ENCODE assay signal across 11 cellular contexts in genomic region chr2:171320208-171320621, GRCh38.
DNase-seq lines count a peak whose midpoint lies in the region; ATAC-seq, FAIRE-seq and TF ChIP-seq lines count a peak whose summit lies in the region.
"Had no signal": no experiment of that assay in that cellular context is flagged by ENCODE, and none has a peak within 500 bp of the region (broad histone marks: within the 10 kb centered on the region; RNA-seq: fewer than 3 reads in every experiment).

No MANE protein-coding gene starts in this region.

- H3K56ac ChIP-seq in H1 (replicated peaks; ENCODE audit: insufficient read length, low read depth, low read length), result no peak overlapping the region

- H3K23me2 ChIP-seq in H1 (ENCODE audit: low read depth, low read length), result no peaks in the 10 kb centered on the region

- H3K79me1 ChIP-seq in H1 (ENCODE audit: low read depth, low read length), result no peaks in the 10 kb centered on the region

- H3K4me1 ChIP-seq in H1 (replicated peaks in 1 of 4; ENCODE audit: control insufficient read depth in 3 of 4, insufficient read depth in 4 of 4, low read length in 3 of 4), result peaks cover 20 to 52% (median 35%) of the 10 kb centered on the region in 4 experiments
- H3K4me1 ChIP-seq in A673 (ENCODE audit: insufficient read depth, low read length, poor library complexity, severe bottlenecking), result peaks cover 22% of the 10 kb centered on the region

- H3K27me3 Mint-ChIP-seq in T-helper 2 cell treated with Interferon-gamma antibody and Interleukin-4, amounts not matched to agents 5 μg/mL and 100 μg/mL, for 36 hours (ENCODE audit: low read depth), result no peaks in the 10 kb centered on the region

- no peak for DNase-seq in T-helper 2 cell treated with Interferon-gamma antibody and Interleukin-4, amounts not matched to agents 5 μg/mL and 100 μg/mL, for 36 hours (ENCODE audit: low spot score)
- DNase-seq in T-helper 2 cell (no peak), H1 (ENCODE audit: low read depth in 1 of 2, low spot score in 2 of 2) (peak in 1 of 2 experiments; percentile 35), GOT3 (lab: John Stamatoyannopoulos, UW) (no peak), HCEC 1CT (no peak), A673 (ENCODE audit: low spot score) (no peak)
- DNase-seq: NCI-H1694; stimulated activated CD4-positive, alpha-beta T cell treated with anti-CD3 and anti-CD28 coated beads, Interleukin-15, amount 100 ng/mL, for 24 hours had no signal

- WGBS in H1 (ENCODE audit: extremely low coverage in 1 of 2, insufficient coverage in 1 of 2, insufficient read length in 1 of 2, insufficient replicate concordance in 2 of 2, low coverage in 1 of 2, low lambda C conversion rate in 2 of 2, missing lambda C conversion rate in 1 of 2), 2 experiments, result 79% methylated on average over 5 of the region's 5 CpGs; no CpG with 5 or more reads in 1 of the 2 experiments

- H3K4me3 ChIP-seq in H1 (ENCODE audit: extremely low read depth in 1 of 4, insufficient read depth in 2 of 4, low read depth in 3 of 4, low read length in 4 of 4) (no peak overlapping the region), A673 (ENCODE audit: low read depth, low read length, poor library complexity, severe bottlenecking) (no peak overlapping the region)
- H3K4me3 ChIP-seq: ascending aorta had no signal

- H2BK15ac ChIP-seq in H1 (ENCODE audit: low read length), result no peak overlapping the region

- H3K14ac ChIP-seq in H1 (ENCODE audit: insufficient read length), result no peak overlapping the region

- TF ChIP-seq CTCF in H1 (IDR thresholded peaks at IDR 0.05; ENCODE audit: control extremely low read depth in 1 of 3, insufficient read depth in 1 of 3, low read depth in 1 of 3, low read length in 3 of 3), result no peak
- no peak for TF ChIP-seq CTCF in A673 (conservative IDR thresholded peaks at IDR 0.05; ENCODE audit: low read depth, low read length)

- H3K27ac Mint-ChIP-seq in T-helper 2 cell treated with Interferon-gamma antibody and Interleukin-4, amounts not matched to agents 5 μg/mL and 100 μg/mL, for 36 hours, result peak overlapping the region; percentile 17

- no peak for TF ChIP-seq RAD21 in H1 (IDR thresholded peaks at IDR 0.05 in 1 of 2, conservative IDR thresholded peaks at IDR 0.05 in 1 of 2; ENCODE audit: low read depth in 2 of 2, low read length in 2 of 2)

- H3K27ac ChIP-seq in H1 (ENCODE audit: low read depth, low read length) (no peak overlapping the region), A673 (ENCODE audit: low read depth, low read length, poor library complexity, severe bottlenecking) (no peak overlapping the region)

- H4K20me1 ChIP-seq in H1 (replicated peaks in 1 of 2; ENCODE audit: control insufficient read depth in 1 of 2, insufficient read depth in 2 of 2, low read length in 2 of 2), result no peaks in the 10 kb centered on the region

- H3K4me2 ChIP-seq in H1 (ENCODE audit: insufficient read depth in 1 of 2, low read depth in 2 of 2, low read length in 2 of 2), result no peak overlapping the region; a peak in 1 of 4 replicates

- no peak for FAIRE-seq in H1 (lab: Jason Lieb, UNC)

- CTCF ChIA-PET in H1 (lab: Charles Lee; ENCODE audit: partially characterized antibody), result interaction anchor here (0.6 to 2.0 kb wide), 3 partner anchors 10 to 185 kb away, joined by 4 to 7 read pairs (median 4); no protein-coding TSS in a partner anchor
- CTCF ChIA-PET in A673 (lab: Charles Lee), result no interaction called here

- H2AFZ ChIP-seq in H1 (ENCODE audit: low read length), result no peak overlapping the region

- intact Hi-C loops in A673 (cut with micrococcal nuclease; ENCODE audit: unreplicated experiment), result no loop called here

- peak overlapping the region; percentile 45 for H2BK12ac ChIP-seq in H1 (ENCODE audit: low read depth, low read length)

- H2BK20ac ChIP-seq in H1 (ENCODE audit: low read length), result peak overlapping the region; percentile 56

- H3K27me3 ChIP-seq in H1 (replicated peaks in 1 of 4; ENCODE audit: control insufficient read depth in 3 of 4, extremely low read depth in 1 of 4, insufficient read depth in 3 of 4, low read length in 3 of 4) (no peaks in the 10 kb centered on the region), A673 (replicated peaks; ENCODE audit: insufficient read depth, low read depth, low read length, poor library complexity) (no peaks in the 10 kb centered on the region)
- H3K27me3 ChIP-seq: ascending aorta had no signal

- ATAC-seq in GM21447 (IDR thresholded peaks at IDR 0.05; ENCODE audit: unreplicated experiment) (peak; percentile 32), HG03432 (IDR thresholded peaks at IDR 0.05; ENCODE audit: unreplicated experiment) (peak; percentile 33)

- H3K9ac ChIP-seq in H1 (replicated peaks in 1 of 4; ENCODE audit: extremely low read depth in 1 of 4, low read depth in 3 of 4, low read length in 3 of 4), result no peak overlapping the region

- H3K4me1 Mint-ChIP-seq in T-helper 2 cell treated with Interferon-gamma antibody and Interleukin-4, amounts not matched to agents 5 μg/mL and 100 μg/mL, for 36 hours (ENCODE audit: low read depth), result peaks cover 44% of the 10 kb centered on the region

- peak overlapping the region; percentile 72; the same call in 1 of the 2 replicates for H2BK5ac ChIP-seq in H1 (ENCODE audit: low read depth, low read length)

- H2AK5ac ChIP-seq in H1 (ENCODE audit: low read depth, low read length), result peak overlapping the region; percentile 32; the same call in 1 of the 2 replicates

- TF ChIP-seq EP300 in H1 (IDR thresholded peaks at IDR 0.05; ENCODE audit: borderline replicate concordance in 1 of 2, low read depth in 2 of 2, low read length in 2 of 2), result no peak

- peak overlapping the region; percentile 67 for H2BK120ac ChIP-seq in H1 (replicated peaks; ENCODE audit: low read depth, low read length)

- POLR2A ChIA-PET in H1 (lab: Charles Lee; ENCODE audit: partially characterized antibody), result interaction anchor here (1.5 kb wide), 1 partner anchor 81 kb away, joined by 3 read pairs; no protein-coding TSS in a partner anchor
- POLR2A ChIA-PET in A673 (lab: Charles Lee; ENCODE audit: low non-redundant PET), result no interaction called here

- H4K91ac ChIP-seq in H1 (replicated peaks; ENCODE audit: insufficient read length, low read length), result peak overlapping the region; percentile 72

- H3K18ac ChIP-seq in H1 (ENCODE audit: extremely low read depth, low read length), result peak overlapping the region; percentile 33; the same call in 1 of the 2 replicates

- H3K36me3 Mint-ChIP-seq in T-helper 2 cell treated with Interferon-gamma antibody and Interleukin-4, amounts not matched to agents 5 μg/mL and 100 μg/mL, for 36 hours (ENCODE audit: low read depth), result peaks cover 22% of the 10 kb centered on the region

- no peak overlapping the region for H3K4me3 Mint-ChIP-seq in T-helper 2 cell treated with Interferon-gamma antibody and Interleukin-4, amounts not matched to agents 5 μg/mL and 100 μg/mL, for 36 hours

- H3K36me3 ChIP-seq in H1 (ENCODE audit: control insufficient read depth in 2 of 4, insufficient read depth in 4 of 4, low read length in 3 of 4) (peaks cover 0 to 7% (median 1%) of the 10 kb centered on the region in 4 experiments; a peak in 3 of 8 replicates), A673 (ENCODE audit: insufficient read depth, low read length, poor library complexity, severe bottlenecking) (no peaks in the 10 kb centered on the region)
- H3K36me3 ChIP-seq: ascending aorta had no signal

- no peak for TF ChIP-seq POLR2A in H1 (IDR thresholded peaks at IDR 0.05; ENCODE audit: control extremely low read depth in 1 of 2, low read depth in 2 of 2, low read length in 2 of 2)

- no peak overlapping the region for H3K23ac ChIP-seq in H1 (ENCODE audit: insufficient read length)

- H3K4ac ChIP-seq in H1 (replicated peaks; ENCODE audit: insufficient read length, low read depth, low read length), result no peak overlapping the region

- no peaks in the 10 kb centered on the region for H3K79me2 ChIP-seq in H1 (ENCODE audit: control insufficient read depth in 1 of 2, insufficient read depth in 2 of 2, low read length in 2 of 2)

- no peak overlapping the region for H4K8ac ChIP-seq in H1 (ENCODE audit: extremely low read depth, insufficient read depth, low read length)

- H3K9me3 ChIP-seq in H1 (ENCODE audit: insufficient read depth in 2 of 2, low read depth in 1 of 2, low read length in 1 of 2) (no peaks in the 10 kb centered on the region), A673 (ENCODE audit: low read depth, low read length, poor library complexity, severe bottlenecking) (no peaks in the 10 kb centered on the region)
- H3K9me3 ChIP-seq: ascending aorta had no signal

- BruUV-seq in A673 (replicated peaks; lab: Mats Ljungman, UMichigan), result no TSS peak

- H3K9me3 Mint-ChIP-seq in T-helper 2 cell treated with Interferon-gamma antibody and Interleukin-4, amounts not matched to agents 5 μg/mL and 100 μg/mL, for 36 hours, result no peaks in the 10 kb centered on the region

- H4K5ac ChIP-seq in H1 (ENCODE audit: insufficient read length, low read depth, low read length), result peak overlapping the region; percentile 45

TF ChIP-seq in H1, 55 proteins besides CTCF, POLR2A, EP300 and RAD21 (continues in another document):
- TF ChIP-seq SIN3A (conservative IDR thresholded peaks at IDR 0.05 in 1 of 2, IDR thresholded peaks at IDR 0.05 in 1 of 2; ENCODE audit: low read depth in 1 of 2, low read length in 2 of 2), result no peak
- TF ChIP-seq SP1 (IDR thresholded peaks at IDR 0.05; ENCODE audit: low read depth, low read length), result no peak
- TF ChIP-seq JUN (IDR thresholded peaks at IDR 0.05; ENCODE audit: low read depth, low read length), result no peak
- no peak for TF ChIP-seq HDAC2 (IDR thresholded peaks at IDR 0.05; ENCODE audit: borderline replicate concordance in 1 of 2, low read depth in 2 of 2, low read length in 2 of 2)
- TF ChIP-seq BCL11A (IDR thresholded peaks at IDR 0.05; ENCODE audit: low read depth in 2 of 2, low read length in 2 of 2), result no peak
- no peak for TF ChIP-seq CHD1 (IDR thresholded peaks at IDR 0.05; ENCODE audit: low read depth, low read length)
- TF ChIP-seq TAF1 (IDR thresholded peaks at IDR 0.05; ENCODE audit: low read depth, low read length), result no peak
- TF ChIP-seq ASH2L (IDR thresholded peaks at IDR 0.05; ENCODE audit: low read length), result no peak
- no peak for TF ChIP-seq TBP (IDR thresholded peaks at IDR 0.05; ENCODE audit: low read depth, low read length)
- no peak for TF ChIP-seq SAP30 (IDR thresholded peaks at IDR 0.05; ENCODE audit: insufficient read depth, insufficient replicate concordance, low read length)
- TF ChIP-seq JUND (IDR thresholded peaks at IDR 0.05; ENCODE audit: low read length), result no peak
- TF ChIP-seq SUZ12 (IDR thresholded peaks at IDR 0.05; ENCODE audit: low read length), result no peak
- no peak for TF ChIP-seq HDAC6 (IDR thresholded peaks at IDR 0.05; ENCODE audit: low read depth, low read length)
- TF ChIP-seq E2F6 (IDR thresholded peaks at IDR 0.05), result no peak
- TF ChIP-seq KDM5A (IDR thresholded peaks at IDR 0.05; ENCODE audit: low read length), result no peak
- no peak for TF ChIP-seq SP2 (IDR thresholded peaks at IDR 0.05; ENCODE audit: low read length)
